15 cellular contexts compared by ENCODE assay signal in genomic region chr13:51246411-51247298, GRCh38. TPM values are rescaled to one million over a fixed set of nuclear protein-coding genes. Genes with fewer than 3 reads are reported as not detected.
A peak's percentile ranks its signal among the peaks of the same experiment; 100 is the strongest.
DNase-seq lines count a peak whose midpoint lies in the region; ATAC-seq and TF ChIP-seq lines count a peak whose summit lies in the region.
"Had no signal": no experiment of that assay in that cellular context is flagged by ENCODE, and none has a peak within 500 bp of the region (broad histone marks: within the 10 kb centered on the region; RNA-seq: fewer than 3 reads in every experiment).

No MANE protein-coding gene starts in this region.

- H3K56ac ChIP-seq in H9 (ENCODE audit: insufficient read length, low read depth, low read length): no peak overlapping the region

- H3K9ac ChIP-seq in H9 (ENCODE audit: extremely low read depth, insufficient read length, low read length) (no peak overlapping the region), SK-N-SH (no peak overlapping the region)

- H3K36me3 ChIP-seq in SK-N-SH (replicated peaks in 1 of 2; ENCODE audit: control insufficient read depth in 1 of 2, insufficient read depth in 2 of 2, low read length in 1 of 2): no peaks in the 10 kb centered on the region
- H3K36me3 ChIP-seq: breast epithelium had no signal

- H3K4ac ChIP-seq in H9 (ENCODE audit: low read depth, low read length): no peak overlapping the region

- POLR2A ChIA-PET in SK-N-SH (lab: Yijun Ruan, JAX): interaction anchor here (0.9 to 1.1 kb wide), 2 partner anchors 23 to 207 kb away, joined by 3 to 8 read pairs; no protein-coding TSS in a partner anchor
- POLR2A ChIA-PET in T-cell (lab: Charles Lee): no interaction called here

- H3K27me3 Mint-ChIP-seq in H9 (ENCODE audit: low read depth) (no peaks in the 10 kb centered on the region), T-cell (peaks cover 0 to 8% of the 10 kb centered on the region in 2 donors)
- peaks cover 9 to 12% of the 10 kb centered on the region in 2 donors for H3K27me3 Mint-ChIP-seq in stimulated activated naive B cell treated with anti-CD40 and anti-IgM and Interleukin-4, amounts not matched to agents 10 μg/mL and 1 μg/mL and 100 μg/mL, for 72 hours
- H3K27me3 Mint-ChIP-seq: activated CD4-positive, alpha-beta T cell treated with anti-CD3 and anti-CD28 coated beads for 36 hours had no signal

- peaks cover 8 to 22% (median 15%) of the 10 kb centered on the region in 3 experiments; a peak in 6 of 7 replicates for H3K36me3 Mint-ChIP-seq in H9 (ENCODE audit: insufficient read depth in 1 of 3, low read depth in 3 of 3)
- no peaks in the 10 kb centered on the region for H3K36me3 Mint-ChIP-seq in T-cell
- H3K36me3 Mint-ChIP-seq in stimulated activated naive B cell treated with anti-CD40 and anti-IgM and Interleukin-4, amounts not matched to agents 10 μg/mL and 1 μg/mL and 100 μg/mL, for 72 hours: no peaks in the 10 kb centered on the region

- DNase-seq in H9 (no peak), SK-N-SH (peak; percentile 80), left cardiac atrium (peak; percentile 42), posterior vena cava (ENCODE audit: low spot score) (peak; percentile 60), T-cell (no peak)
- no peak for DNase-seq in activated CD8-positive, alpha-beta memory T cell treated with anti-CD3 and anti-CD28 coated beads for 24 hours
- no peak for DNase-seq in stimulated activated naive B cell treated with anti-CD40 and anti-IgM and Interleukin-4, amounts not matched to agents 10 μg/mL and 1 μg/mL and 100 μg/mL, for 72 hours
- DNase-seq: activated CD4-positive, alpha-beta T cell treated with anti-CD3 and anti-CD28 coated beads for 36 hours; KBM-7; NCI-H524 treated with DMSO at 0.1 percent for 48 hours had no signal

- no peaks in the 10 kb centered on the region for H3K9me2 ChIP-seq in SK-N-SH

- ATAC-seq in left cardiac atrium (peak; percentile 86 to 91), GM18519 (IDR thresholded peaks at IDR 0.05; ENCODE audit: low FRiP score, unreplicated experiment) (no peak), T-cell (replicated peaks in 1 of 4) (no peak)
- no peak for ATAC-seq in stimulated activated naive B cell treated with anti-CD40 and anti-IgM and Interleukin-4, amounts not matched to agents 10 μg/mL and 1 μg/mL and 100 μg/mL, for 72 hours (replicated peaks)
- ATAC-seq: activated CD4-positive, alpha-beta T cell treated with anti-CD3 and anti-CD28 coated beads for 36 hours had no signal

- TF ChIP-seq EP300 in SK-N-SH (IDR thresholded peaks at IDR 0.05; ENCODE audit: borderline replicate concordance in 1 of 2, low read depth in 1 of 2, low read length in 1 of 2): no peak

- no peak for TF ChIP-seq CTCF in H9 (conservative IDR thresholded peaks at IDR 0.05)
- TF ChIP-seq CTCF in SK-N-SH (IDR thresholded peaks at IDR 0.05): no peak

- H3K23ac ChIP-seq in H9 (ENCODE audit: insufficient read length, low read depth, low read length): no peak overlapping the region

- H3K9me3 ChIP-seq in H9 (ENCODE audit: control insufficient read depth, low read depth, low read length): no peaks in the 10 kb centered on the region
- no peaks in the 10 kb centered on the region for H3K9me3 ChIP-seq in SK-N-SH
- H3K9me3 ChIP-seq: breast epithelium had no signal

- peaks cover 46 to 66% of the 10 kb centered on the region in 2 experiments for H3K4me1 Mint-ChIP-seq in H9
- no peaks in the 10 kb centered on the region for H3K4me1 Mint-ChIP-seq in T-cell
- no peaks in the 10 kb centered on the region for H3K4me1 Mint-ChIP-seq in stimulated activated naive B cell treated with anti-CD40 and anti-IgM and Interleukin-4, amounts not matched to agents 10 μg/mL and 1 μg/mL and 100 μg/mL, for 72 hours
- H3K4me1 Mint-ChIP-seq: activated CD4-positive, alpha-beta T cell treated with anti-CD3 and anti-CD28 coated beads for 36 hours had no signal

- no CpG with 5 or more reads among the region's 17 CpGs for WGBS in H9 (ENCODE audit: extremely low coverage, insufficient read length, low lambda C conversion rate)
- WGBS in SK-N-SH (ENCODE audit: low lambda C conversion rate): 35% methylated on average over 16 of the region's 17 CpGs

- H3K27ac ChIP-seq in H9 (ENCODE audit: insufficient read length, low read depth, low read length) (no peak overlapping the region), SK-N-SH (ENCODE audit: low read depth in 2 of 2, low read length in 1 of 2) (peak overlapping the region; percentile 15 to 85; a peak in 3 of 4 replicates)
- H3K27ac ChIP-seq: C4-2B, epithelial cell of prostate had no signal

- H4K8ac ChIP-seq in H9 (replicated peaks; ENCODE audit: insufficient read length, low read depth, low read length): no peak overlapping the region

- no peak overlapping the region for H3K14ac ChIP-seq in H9 (ENCODE audit: insufficient read depth, low read length)

- no peak overlapping the region for H2BK20ac ChIP-seq in H9 (ENCODE audit: low read depth, low read length, poor library complexity, severe bottlenecking)

- H4K5ac ChIP-seq in H9 (ENCODE audit: insufficient read length, low read depth, low read length): no peak overlapping the region

- no peak overlapping the region for H3T11ph ChIP-seq in H9 (ENCODE audit: low read length)

- no peaks in the 10 kb centered on the region for H3K27me3 ChIP-seq in H9 (ENCODE audit: insufficient read depth, low read length)
- H3K27me3 ChIP-seq in SK-N-SH (ENCODE audit: insufficient read depth): no peaks in the 10 kb centered on the region
- H3K27me3 ChIP-seq: breast epithelium had no signal

- no peak overlapping the region for H3K4me3 Mint-ChIP-seq in H9
- no peak overlapping the region for H3K4me3 Mint-ChIP-seq in T-cell
- H3K4me3 Mint-ChIP-seq in stimulated activated naive B cell treated with anti-CD40 and anti-IgM and Interleukin-4, amounts not matched to agents 10 μg/mL and 1 μg/mL and 100 μg/mL, for 72 hours: no peak overlapping the region
- H3K4me3 Mint-ChIP-seq: activated CD4-positive, alpha-beta T cell treated with anti-CD3 and anti-CD28 coated beads for 36 hours had no signal

- H3K4me2 ChIP-seq in H9 (ENCODE audit: insufficient read depth, insufficient read length, low read length) (no peak overlapping the region), SK-N-SH (peak overlapping the region; percentile 57; the same call in 1 of the 2 replicates)

- H2AFZ ChIP-seq in H9 (ENCODE audit: low read length) (no peak overlapping the region), SK-N-SH (ENCODE audit: low read depth) (no peak overlapping the region)

- H2BK12ac ChIP-seq in H9 (ENCODE audit: insufficient read length, low read depth, low read length): no peak overlapping the region

- no peak overlapping the region for H4K91ac ChIP-seq in H9 (ENCODE audit: insufficient read length, low read depth, low read length)

- CTCF ChIA-PET in SK-N-SH (lab: Yijun Ruan, JAX) (interaction anchor here (1.0 to 6.2 kb wide), 13 partner anchors 8 to 551 kb away, joined by 3 to 31 read pairs (median 4); partner anchors contain the start of gene FAM124A), T-cell (lab: Charles Lee) (no interaction called here)

- no peak overlapping the region for H2BK5ac ChIP-seq in H9 (ENCODE audit: insufficient read length, low read length)

- peak overlapping the region; percentile 31 for H2AK5ac ChIP-seq in H9 (ENCODE audit: insufficient read length, low read length)

- H3K4me1 ChIP-seq in H9 (ENCODE audit: insufficient read depth, low read length) (peaks cover 38% of the 10 kb centered on the region; the same call in 1 of the 2 replicates), SK-N-SH (ENCODE audit: control insufficient read depth in 1 of 2, insufficient read depth in 2 of 2, low read depth in 1 of 2, low read length in 1 of 2) (peaks cover 0 to 26% of the 10 kb centered on the region in 2 experiments; a peak in 2 of 4 replicates)
- H3K4me1 ChIP-seq: breast epithelium had no signal

- H3K27ac Mint-ChIP-seq in H9 (peak overlapping the region; percentile 31 to 64 (median 61); a peak in 4 of 7 replicates), T-cell (peak overlapping the region in 1 of 2 donors; percentile 21)
- no peak overlapping the region for H3K27ac Mint-ChIP-seq in stimulated activated naive B cell treated with anti-CD40 and anti-IgM and Interleukin-4, amounts not matched to agents 10 μg/mL and 1 μg/mL and 100 μg/mL, for 72 hours
- H3K27ac Mint-ChIP-seq: activated CD4-positive, alpha-beta T cell treated with anti-CD3 and anti-CD28 coated beads for 36 hours; activated T-helper 2 cell treated with anti-CD3 and anti-CD28 coated beads, Interferon-gamma antibody, Interleukin-2, Interleukin-4, amounts not matched to agents 10 μg/mL and 5 μg/mL and 100 μg/mL, durations not matched to agents 14 hours and 24 hours and 36 hours had no signal

- H3K79me1 ChIP-seq in H9 (ENCODE audit: insufficient read depth, low read depth, low read length, poor library complexity, severe bottlenecking): no peaks in the 10 kb centered on the region

- H3K79me2 ChIP-seq in H9 (ENCODE audit: insufficient read depth, low read length): peaks cover 10% of the 10 kb centered on the region; the same call in 1 of the 2 replicates
- H3K79me2 ChIP-seq in SK-N-SH (ENCODE audit: insufficient read depth): no peaks in the 10 kb centered on the region

- no peak overlapping the region for H3K18ac ChIP-seq in H9 (ENCODE audit: insufficient read length, low read depth, low read length)

- no peak overlapping the region for H2BK120ac ChIP-seq in H9 (ENCODE audit: low read depth, low read length, poor library complexity, severe bottlenecking)

- H3K9me3 Mint-ChIP-seq in H9 (no peaks in the 10 kb centered on the region), T-cell (no peaks in the 10 kb centered on the region)
- H3K9me3 Mint-ChIP-seq in stimulated activated naive B cell treated with anti-CD40 and anti-IgM and Interleukin-4, amounts not matched to agents 10 μg/mL and 1 μg/mL and 100 μg/mL, for 72 hours: no peaks in the 10 kb centered on the region
- H3K9me3 Mint-ChIP-seq: activated T-helper 2 cell treated with anti-CD3 and anti-CD28 coated beads, Interferon-gamma antibody, Interleukin-2, Interleukin-4, amounts not matched to agents 10 μg/mL and 5 μg/mL and 100 μg/mL, durations not matched to agents 14 hours and 24 hours and 36 hours had no signal

- no peak overlapping the region for H2BK15ac ChIP-seq in H9 (ENCODE audit: low read depth, low read length)

- H4K20me1 ChIP-seq in H9 (ENCODE audit: control insufficient read depth, insufficient read depth, insufficient read length) (peaks cover 2% of the 10 kb centered on the region), SK-N-SH (ENCODE audit: insufficient read depth) (no peaks in the 10 kb centered on the region)

- H3F3A ChIP-seq in SK-N-SH (replicated peaks; ENCODE audit: insufficient read depth): peaks cover 4% of the 10 kb centered on the region

- H3K23me2 ChIP-seq in H9 (ENCODE audit: insufficient read length, low read depth, low read length, poor library complexity, severe bottlenecking): no peaks in the 10 kb centered on the region

- intact Hi-C loops in left cardiac atrium (cut with DNase I) (no loop called here), posterior vena cava (cut with DNase I) (loop anchor here in 1 of 2 donors (10.0 kb wide), 1 partner anchor 1312 kb away; the partner anchor contains the start of gene SPRYD7)

- peak overlapping the region in 1 of 2 experiments; percentile 19; a peak in 1 of 4 replicates for H3K4me3 ChIP-seq in SK-N-SH (ENCODE audit: low read depth in 2 of 2, low read length in 1 of 2)

- no peak for TF ChIP-seq RAD21 in SK-N-SH (IDR thresholded peaks at IDR 0.05; ENCODE audit: low read length)

RNA-seq across cellular contexts. Expression of gene FAM124A, which starts 24.5 kb away (rescaled TPM):
- total RNA-seq in H9 (2021) (40.1 and 41.9 TPM in 2 replicates), left cardiac atrium (1 to 10 TPM; 5.9 to 10.0 TPM), posterior vena cava (1 to 10 TPM; 6.2 to 9.8 TPM), T-cell (under 1 TPM in 1 of 5 donors, not detected in 4; 0.09 TPM)
- 1.5 and 2.0 TPM in 2 replicates for polyA plus RNA-seq in SK-N-SH (2012; rRNA removed)
- polyA plus RNA-seq in SK-N-SH (2012; cell fraction: cytosol; rRNA removed): 1.3 and 1.6 TPM in 2 replicates
- 1.0 and 1.5 TPM in 2 replicates for polyA plus RNA-seq in SK-N-SH (2012; cell fraction: nucleus; rRNA removed)

Comparison
In these comparisons a context has a peak if more than half of its experiments do, and no peak if none do; other contexts are left out.
1. DNase-seq: peak in SK-N-SH (single experiment), left cardiac atrium (single experiment) and posterior vena cava (single experiment); none in H9 (single experiment), activated CD8-positive, alpha-beta memory T cell treated with anti-CD3 and anti-CD28 coated beads for 24 hours (single experiment), T-cell (0 of 34) and stimulated activated naive B cell treated with anti-CD40 and anti-IgM and Interleukin-4, amounts not matched to agents 10 μg/mL and 1 μg/mL and 100 μg/mL, for 72 hours (single experiment).
2. ATAC-seq: peak in left cardiac atrium (2 of 2); none in GM18519 (single experiment), T-cell (0 of 4) and stimulated activated naive B cell treated with anti-CD40 and anti-IgM and Interleukin-4, amounts not matched to agents 10 μg/mL and 1 μg/mL and 100 μg/mL, for 72 hours (0 of 2).
3. RNA of gene FAM124A, which starts 24.5 kb away (total RNA-seq): 40.1 to 41.9 TPM in H9, 5.9 to 10.0 TPM in left cardiac atrium and 6.2 to 9.8 TPM in posterior vena cava; 0.09 TPM in T-cell; every median in the first group is over 4 times any median in the second.